35 cellular contexts compared by ENCODE assay signal in genomic region chr3:35141406-35141805, GRCh38.
"Had no signal": no experiment of that assay in that cellular context is flagged by ENCODE, and none has a peak within 500 bp of the region (broad histone marks: within the 10 kb centered on the region; RNA-seq: fewer than 3 reads in every experiment).

No MANE protein-coding gene starts in this region.

- H3K4me1 Mint-ChIP-seq: activated CD4-positive, alpha-beta T cell treated with anti-CD3 and anti-CD28 coated beads for 36 hours; activated CD4-positive, alpha-beta T cell treated with anti-CD3 and anti-CD28 coated beads, Interleukin-2, amount 10 ng/mL, durations not matched to agents 24 days and 14 days; activated CD8-positive, alpha-beta memory T cell treated with anti-CD3 and anti-CD28 coated beads, Interleukin-2, amount 10 ng/mL, durations not matched to agents 7 days and 5 days; activated naive CD4-positive, alpha-beta T cell treated with anti-CD3 and anti-CD28 coated beads, Interleukin-2, amount 50 U/mL, for 24 hours; activated naive CD8-positive, alpha-beta T cell treated with anti-CD3 and anti-CD28 coated beads for 36 hours; activated naive CD8-positive, alpha-beta T cell treated with anti-CD3 and anti-CD28 coated beads, Interleukin-2, amount 50 U/mL, for 24 hours; central memory CD8-positive, alpha-beta T cell; endodermal cell; T-helper 17 cell had no signal

- H3K9me3 Mint-ChIP-seq: activated CD4-positive, alpha-beta T cell treated with anti-CD3 and anti-CD28 coated beads, Interleukin-2, amount 10 ng/mL, durations not matched to agents 24 days and 14 days; activated naive CD4-positive, alpha-beta T cell treated with anti-CD3 and anti-CD28 coated beads, Interleukin-2, amount 50 U/mL, for 24 hours; activated T-helper 1 cell treated with anti-CD3 and anti-CD28 coated beads, Interleukin-12 subunit alpha, Interleukin-12 subunit beta, Interleukin-2, Interleukin-4 antibody, amounts not matched to agents 30 ng/mL and 10 ng/mL and 1 ng/mL, durations not matched to agents 14 hours and 24 hours and 36 hours; T-helper 2 cell treated with Interferon-gamma antibody and Interleukin-4, amounts not matched to agents 5 μg/mL and 100 μg/mL, for 36 hours had no signal

- H3K36me3 Mint-ChIP-seq: activated CD4-positive, alpha-beta memory T cell treated with anti-CD3 and anti-CD28 coated beads for 36 hours; activated CD8-positive, alpha-beta memory T cell treated with anti-CD3 and anti-CD28 coated beads, Interleukin-2, amount 10 ng/mL, durations not matched to agents 7 days and 5 days; activated naive CD4-positive, alpha-beta T cell treated with anti-CD3 and anti-CD28 coated beads, Interleukin-2, amount 50 U/mL, for 24 hours; activated naive CD8-positive, alpha-beta T cell treated with anti-CD3 and anti-CD28 coated beads for 36 hours had no signal

- H3K4me3 ChIP-seq: adrenal gland, coronary artery, dorsolateral prefrontal cortex, gastrocnemius medialis had no signal

- DNase-seq: activated CD4-positive, alpha-beta memory T cell treated with anti-CD3 and anti-CD28 coated beads for 36 hours; activated CD4-positive, alpha-beta T cell treated with anti-CD3 and anti-CD28 coated beads for 36 hours; activated CD4-positive, alpha-beta T cell treated with anti-CD3 and anti-CD28 coated beads, Interleukin-2, amount 10 ng/mL, durations not matched to agents 24 days and 14 days; activated CD4-positive, CD25-positive, alpha-beta regulatory T cell; activated CD4-positive, CD25-positive, alpha-beta regulatory T cell treated with anti-CD3 and anti-CD28 coated beads, Interleukin-2, amount 50 U/mL, for 72 hours; activated CD8-positive, alpha-beta memory T cell treated with anti-CD3 and anti-CD28 coated beads, Interleukin-2, amount 10 ng/mL, durations not matched to agents 7 days and 5 days; activated CD8-positive, alpha-beta memory T cell treated with anti-CD3 and anti-CD28 coated beads, Interleukin-2, amount 50 U/mL, for 4 hours; activated CD8-positive, alpha-beta T cell treated with anti-CD3 and anti-CD28 coated beads, Interleukin-2, amount 10 ng/mL, durations not matched to agents 7 days and 5 days; activated effector memory CD4-positive, alpha-beta T cell treated with anti-CD3 and anti-CD28 coated beads, Interleukin-2, amount 50 U/mL, for 16 hours; activated naive CD4-positive, alpha-beta T cell treated with anti-CD3 and anti-CD28 coated beads for 36 hours; activated naive CD8-positive, alpha-beta T cell treated with anti-CD3 and anti-CD28 coated beads for 36 hours; activated naive CD8-positive, alpha-beta T cell treated with anti-CD3 and anti-CD28 coated beads, Interleukin-2, amount 50 U/mL, for 24 hours; activated T-cell treated with anti-CD3 and anti-CD28 coated beads, Interleukin-2, amount 50 U/mL, for 1 hour; activated T-cell treated with anti-CD3 and anti-CD28 coated beads, Interleukin-2, amount 50 U/mL, for 48 hours; adrenal gland; amygdala; aorta; brain microvascular endothelial cell; dorsolateral prefrontal cortex; effector memory CD4-positive, alpha-beta T cell; endodermal cell; foreskin keratinocyte; gastrocnemius medialis; glutamatergic neuron; T-helper 1 cell; T-helper 17 cell; T1000 had no signal

- H3K27ac ChIP-seq: adrenal gland, brain microvascular endothelial cell, coronary artery, dorsolateral prefrontal cortex, foreskin keratinocyte, gastrocnemius medialis had no signal

- H3K36me3 ChIP-seq: adrenal gland, brain microvascular endothelial cell, gastrocnemius medialis had no signal

- H3K27me3 Mint-ChIP-seq: activated CD4-positive, alpha-beta memory T cell treated with anti-CD3 and anti-CD28 coated beads for 36 hours; activated CD4-positive, alpha-beta T cell treated with anti-CD3 and anti-CD28 coated beads for 36 hours; activated CD4-positive, alpha-beta T cell treated with anti-CD3 and anti-CD28 coated beads, Interleukin-2, amount 10 ng/mL, durations not matched to agents 24 days and 14 days; activated CD8-positive, alpha-beta memory T cell treated with anti-CD3 and anti-CD28 coated beads, Interleukin-2, amount 10 ng/mL, durations not matched to agents 7 days and 5 days; activated naive CD4-positive, alpha-beta T cell treated with anti-CD3 and anti-CD28 coated beads, Interleukin-2, amount 50 U/mL, for 24 hours; activated naive CD8-positive, alpha-beta T cell treated with anti-CD3 and anti-CD28 coated beads for 36 hours; activated naive CD8-positive, alpha-beta T cell treated with anti-CD3 and anti-CD28 coated beads, Interleukin-2, amount 50 U/mL, for 24 hours; central memory CD8-positive, alpha-beta T cell; dendritic cell treated with granulocyte-macrophage colony-stimulating factor and Interleukin-4, amounts not matched to agents 40 ng/mL and 50 ng/mL, for 4 days; T-helper 17 cell had no signal

- H3K27ac Mint-ChIP-seq: activated CD4-positive, alpha-beta memory T cell treated with anti-CD3 and anti-CD28 coated beads for 36 hours; activated CD4-positive, alpha-beta T cell treated with anti-CD3 and anti-CD28 coated beads for 36 hours; activated CD4-positive, alpha-beta T cell treated with anti-CD3 and anti-CD28 coated beads, Interleukin-2, amount 10 ng/mL, durations not matched to agents 24 days and 14 days; activated CD8-positive, alpha-beta memory T cell treated with anti-CD3 and anti-CD28 coated beads, Interleukin-2, amount 10 ng/mL, durations not matched to agents 7 days and 5 days; activated CD8-positive, alpha-beta T cell treated with anti-CD3 and anti-CD28 coated beads, Interleukin-2, amount 10 ng/mL, durations not matched to agents 7 days and 5 days; activated naive CD4-positive, alpha-beta T cell treated with anti-CD3 and anti-CD28 coated beads for 36 hours; activated naive CD4-positive, alpha-beta T cell treated with anti-CD3 and anti-CD28 coated beads, Interleukin-2, amount 50 U/mL, for 24 hours; activated naive CD8-positive, alpha-beta T cell treated with anti-CD3 and anti-CD28 coated beads for 36 hours; activated naive CD8-positive, alpha-beta T cell treated with anti-CD3 and anti-CD28 coated beads, Interleukin-2, amount 50 U/mL, for 24 hours; activated T-helper 1 cell treated with anti-CD3 and anti-CD28 coated beads, Interleukin-12 subunit alpha, Interleukin-12 subunit beta, Interleukin-2, Interleukin-4 antibody, amounts not matched to agents 30 ng/mL and 10 ng/mL and 1 ng/mL, durations not matched to agents 14 hours and 24 hours and 36 hours; activated T-helper 2 cell treated with anti-CD3 and anti-CD28 coated beads, Interferon-gamma antibody, Interleukin-2, Interleukin-4, amounts not matched to agents 10 μg/mL and 5 μg/mL and 100 μg/mL, durations not matched to agents 14 hours and 24 hours and 36 hours; dendritic cell treated with granulocyte-macrophage colony-stimulating factor and Interleukin-4, amounts not matched to agents 40 ng/mL and 50 ng/mL, for 4 days; endodermal cell; T-helper 17 cell; T-helper 2 cell treated with Interferon-gamma antibody and Interleukin-4, amounts not matched to agents 5 μg/mL and 100 μg/mL, for 36 hours had no signal

- H3K9me3 ChIP-seq: adrenal gland, gastrocnemius medialis had no signal

- H3K4me3 Mint-ChIP-seq: activated CD4-positive, alpha-beta memory T cell treated with anti-CD3 and anti-CD28 coated beads for 36 hours; activated CD4-positive, alpha-beta T cell treated with anti-CD3 and anti-CD28 coated beads for 36 hours; activated CD4-positive, alpha-beta T cell treated with anti-CD3 and anti-CD28 coated beads, Interleukin-2, amount 10 ng/mL, durations not matched to agents 24 days and 14 days; activated CD8-positive, alpha-beta memory T cell treated with anti-CD3 and anti-CD28 coated beads, Interleukin-2, amount 10 ng/mL, durations not matched to agents 7 days and 5 days; activated CD8-positive, alpha-beta T cell treated with anti-CD3 and anti-CD28 coated beads, Interleukin-2, amount 10 ng/mL, durations not matched to agents 7 days and 5 days; activated naive CD4-positive, alpha-beta T cell treated with anti-CD3 and anti-CD28 coated beads for 36 hours; activated naive CD4-positive, alpha-beta T cell treated with anti-CD3 and anti-CD28 coated beads, Interleukin-2, amount 50 U/mL, for 24 hours; activated naive CD8-positive, alpha-beta T cell treated with anti-CD3 and anti-CD28 coated beads for 36 hours; activated naive CD8-positive, alpha-beta T cell treated with anti-CD3 and anti-CD28 coated beads, Interleukin-2, amount 50 U/mL, for 24 hours; activated T-helper 1 cell treated with anti-CD3 and anti-CD28 coated beads, Interleukin-12 subunit alpha, Interleukin-12 subunit beta, Interleukin-2, Interleukin-4 antibody, amounts not matched to agents 30 ng/mL and 10 ng/mL and 1 ng/mL, durations not matched to agents 14 hours and 24 hours and 36 hours; central memory CD8-positive, alpha-beta T cell; dendritic cell treated with granulocyte-macrophage colony-stimulating factor and Interleukin-4, amounts not matched to agents 40 ng/mL and 50 ng/mL, for 4 days; endodermal cell; T-helper 17 cell; T-helper 2 cell treated with Interferon-gamma antibody and Interleukin-4, amounts not matched to agents 5 μg/mL and 100 μg/mL, for 36 hours had no signal

- FAIRE-seq: bronchial epithelial cell had no signal

- H3K4me1 ChIP-seq: adrenal gland, foreskin keratinocyte, gastrocnemius medialis had no signal

- H3K27me3 ChIP-seq: adrenal gland, brain microvascular endothelial cell, dorsolateral prefrontal cortex, foreskin keratinocyte, gastrocnemius medialis had no signal
